12 cellular contexts compared by ENCODE assay signal in genomic region chr9:90641868-90642558, GRCh38. TPM values are rescaled to one million over a fixed set of nuclear protein-coding genes. Genes with fewer than 3 reads are reported as not detected.
A peak's percentile ranks its signal among the peaks of the same experiment; 100 is the strongest.
DNase-seq lines count a peak whose midpoint lies in the region; ATAC-seq and TF ChIP-seq lines count a peak whose summit lies in the region.
"Had no signal": no experiment of that assay in that cellular context is flagged by ENCODE, and none has a peak within 500 bp of the region (broad histone marks: within the 10 kb centered on the region; RNA-seq: fewer than 3 reads in every experiment).

No MANE protein-coding gene starts in this region.

- H3K9ac ChIP-seq in mammary epithelial cell (ENCODE audit: insufficient read depth, low read length) = no peak overlapping the region

- DNase-seq in MCF 10A (ENCODE audit: unreplicated experiment) (no peak), mammary epithelial cell (no peak), caudate nucleus (lab: John Stamatoyannopoulos, UW) (peak in 32 of 61 donors; percentile 2 to 44 (median 18)), midbrain (lab: John Stamatoyannopoulos, UW) (peak; percentile 35), suprapubic skin (ENCODE audit: low spot score in 2 of 2) (no peak), dermis blood vessel endothelial cell (no peak)
- no peak for DNase-seq in stimulated activated CD4-positive, alpha-beta T cell treated with anti-CD3 and anti-CD28 coated beads, Interleukin-1b, Interleukin-23, amount 100 ng/mL, for 48 hours
- DNase-seq: activated naive CD4-positive, alpha-beta T cell; DND-41 had no signal

- H3K9me3 Mint-ChIP-seq in MCF 10A (ENCODE audit: unreplicated experiment) = no peaks in the 10 kb centered on the region

- CTCF ChIA-PET in MCF 10A (lab: Yijun Ruan, JAX) (interaction anchor here (0.7 to 1.5 kb wide), 5 partner anchors 12 to 416 kb away, joined by 3 to 5 read pairs (median 4); no protein-coding TSS in a partner anchor), mammary epithelial cell (lab: Charles Lee; ENCODE audit: low non-redundant PET) (no interaction called here)

- H4K20me1 ChIP-seq in mammary epithelial cell (ENCODE audit: insufficient read depth, low read length) = peaks cover 2% of the 10 kb centered on the region

- POLR2A ChIA-PET in MCF 10A (lab: Yijun Ruan, JAX) = no interaction called here

- H3K27ac ChIP-seq in mammary epithelial cell (ENCODE audit: insufficient read depth, low read depth, low read length) (no peak overlapping the region), caudate nucleus (ENCODE audit: low read depth, low read length) (peak overlapping the region; percentile 84), suprapubic skin (no peak overlapping the region)

- H3K9me3 ChIP-seq in mammary epithelial cell (replicated peaks; ENCODE audit: insufficient read depth, low read length) = no peaks in the 10 kb centered on the region
- no peaks in the 10 kb centered on the region for H3K9me3 ChIP-seq in suprapubic skin

- no peak for ATAC-seq in GM21367 (IDR thresholded peaks at IDR 0.05; ENCODE audit: unreplicated experiment)

- no peaks in the 10 kb centered on the region for H3K4me1 Mint-ChIP-seq in MCF 10A (ENCODE audit: insufficient read depth, unreplicated experiment)

- H3K4me1 ChIP-seq in mammary epithelial cell (ENCODE audit: insufficient read depth, low read length) = peaks cover 5% of the 10 kb centered on the region
- H3K4me1 ChIP-seq in suprapubic skin = peaks cover 10% of the 10 kb centered on the region

- no peak overlapping the region for H3K4me3 ChIP-seq in mammary epithelial cell (replicated peaks in 1 of 3; ENCODE audit: insufficient read depth in 1 of 3, low read depth in 2 of 3, low read length in 3 of 3)
- H3K4me3 ChIP-seq in suprapubic skin = peak overlapping the region; percentile 55

- H3K79me2 ChIP-seq in mammary epithelial cell (ENCODE audit: insufficient read depth, low read length) = no peaks in the 10 kb centered on the region

- BruUV-seq in MCF 10A (replicated peaks; lab: Mats Ljungman, UMichigan) (no TSS peak), mammary epithelial cell (replicated peaks; lab: Mats Ljungman, UMichigan) (no TSS peak)

- H2AFZ ChIP-seq in mammary epithelial cell (ENCODE audit: low read depth, low read length) = no peak overlapping the region

- intact Hi-C loops in MCF 10A (cut with micrococcal nuclease) (loop anchor here (2.0 to 10.0 kb wide), 3 partner anchors 229 to 1045 kb away; no protein-coding TSS in a partner anchor), mammary epithelial cell (cut with micrococcal nuclease) (loop anchor here (2.0 to 10.0 kb wide), 4 partner anchors 230 to 1047 kb away; no protein-coding TSS in a partner anchor)

- H3K27me3 ChIP-seq in mammary epithelial cell (ENCODE audit: insufficient read depth, low read length) (peaks cover 12% of the 10 kb centered on the region), suprapubic skin (peaks cover 31% of the 10 kb centered on the region)

- peak overlapping the region; percentile 69 for H3K4me3 Mint-ChIP-seq in MCF 10A (ENCODE audit: unreplicated experiment)

- in situ Hi-C loops in mammary epithelial cell (cut with MboI; ENCODE audit: low sequenced_read_pairs in 2 of 2) = loop anchor here in 1 of 2 donors (25.0 kb wide), 1 partner anchor 220 kb away; no protein-coding TSS in a partner anchor

- TF ChIP-seq EP300 in suprapubic skin (IDR thresholded peaks at IDR 0.05) = no peak

- dilution Hi-C loops in mammary epithelial cell (cut with HindIII; ENCODE audit: low sequenced_read_pairs) = no loop called here

- H3K4me2 ChIP-seq in mammary epithelial cell (ENCODE audit: insufficient read depth, low read depth, low read length) = no peak overlapping the region

- H3K27me3 Mint-ChIP-seq in MCF 10A (ENCODE audit: insufficient read depth, unreplicated experiment) = peaks cover 100% of the 10 kb centered on the region

- no peak for TF ChIP-seq POLR2A in suprapubic skin (IDR thresholded peaks at IDR 0.05)

- H3K36me3 ChIP-seq in mammary epithelial cell (ENCODE audit: insufficient read depth, low read length) = no peaks in the 10 kb centered on the region
- no peaks in the 10 kb centered on the region for H3K36me3 ChIP-seq in suprapubic skin

- TF ChIP-seq CTCF in MCF 10A (IDR thresholded peaks at IDR 0.05; ENCODE audit: unreplicated experiment) (no peak), mammary epithelial cell (conservative IDR thresholded peaks at IDR 0.05 in 1 of 2, IDR thresholded peaks at IDR 0.05 in 1 of 2; ENCODE audit: extremely low read depth in 1 of 2, insufficient read depth in 1 of 2, low read depth in 1 of 2, low read length in 2 of 2) (no peak), suprapubic skin (IDR thresholded peaks at IDR 0.05) (no peak)

- no peak overlapping the region for H3K27ac Mint-ChIP-seq in MCF 10A (ENCODE audit: low read depth, unreplicated experiment)

- H3K36me3 Mint-ChIP-seq in MCF 10A (ENCODE audit: insufficient read depth, unreplicated experiment) = no peaks in the 10 kb centered on the region

- WGBS in mammary epithelial cell (ENCODE audit: low coverage, missing lambda C conversion rate) = 18% methylated on average over 11 of the region's 11 CpGs
- 20% methylated on average over 11 of the region's 11 CpGs for WGBS in suprapubic skin

RNA-seq across cellular contexts. Expression of gene DIRAS2, which starts 0.6 kb away (rescaled TPM):
- not detected in 2 replicates for total RNA-seq in MCF 10A (2022)
- not detected for total RNA-seq in mammary epithelial cell
- polyA plus RNA-seq in mammary epithelial cell = not detected
- not detected for polyA minus RNA-seq in mammary epithelial cell
- total RNA-seq in suprapubic skin = under 1 TPM; 0.32 to 0.73 (median 0.53) TPM
- 0.34 and 1.0 TPM in 2 replicates for total RNA-seq in dermis blood vessel endothelial cell
- total RNA-seq: IMR-90, SK-MEL-5 had no signal
- polyA plus RNA-seq: IMR-90 had no signal

Comparison
In these comparisons a context has a peak if more than half of its experiments do, and no peak if none do; other contexts are left out.
1. DNase-seq: peak in caudate nucleus (32 of 61) and midbrain (single experiment); none in MCF 10A (single experiment), mammary epithelial cell (single experiment), suprapubic skin (0 of 2), dermis blood vessel endothelial cell (single experiment) and stimulated activated CD4-positive, alpha-beta T cell treated with anti-CD3 and anti-CD28 coated beads, Interleukin-1b, Interleukin-23, amount 100 ng/mL, for 48 hours (single experiment).